In the genomic region with DNA sequence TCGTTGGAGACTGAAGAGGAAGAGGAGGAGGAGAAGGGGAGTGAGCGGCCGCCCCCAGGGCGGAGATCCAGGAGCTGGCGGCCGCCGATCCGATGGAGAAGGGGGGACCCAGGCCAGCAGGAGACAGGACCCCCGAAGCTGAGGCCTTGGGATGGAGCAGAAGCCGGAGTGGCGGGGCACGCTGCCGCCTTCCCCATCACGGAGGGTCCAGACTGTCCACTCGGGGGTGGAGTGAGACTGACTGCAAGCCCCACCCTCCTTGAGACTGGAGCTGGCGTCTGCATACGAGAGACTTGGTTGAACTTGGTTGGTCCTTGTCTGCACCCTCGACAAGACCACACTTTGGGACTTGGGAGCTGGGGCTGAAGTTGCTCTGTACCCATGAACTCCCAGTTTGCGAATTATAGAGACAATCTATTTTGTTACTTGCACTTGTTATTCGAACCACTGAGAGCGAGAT, we compare ENCODE assay signal across 8 cellular contexts. TPM values are rescaled to one million over a fixed set of nuclear protein-coding genes. Genes with fewer than 3 reads are reported as not detected.
DNase-seq lines count a peak whose midpoint lies in the region; ATAC-seq and TF ChIP-seq lines count a peak whose summit lies in the region.

No MANE protein-coding gene starts in this region.

- peak overlapping the region; percentile 76 for H3K27ac ChIP-seq in CD4-positive, alpha-beta memory T cell (ENCODE audit: low read depth, low read length)
- peak overlapping the region; percentile 83; the same call in 1 of the 2 replicates for H3K27ac ChIP-seq in MM.1S (ENCODE audit: low read length)

- peak overlapping the region; percentile 99 to 100 (median 100) for H3K4me3 Mint-ChIP-seq in CD4-positive, alpha-beta memory T cell
- H3K4me3 Mint-ChIP-seq in stimulated activated effector memory CD8-positive, alpha-beta T cell treated with anti-CD3 and anti-CD28 coated beads, Interleukin-12 subunit alpha, Interleukin-12 subunit beta, amount 100 ng/mL, for 72 hours, result peak overlapping the region; percentile 97

- peaks cover 0 to 23% (median 5%) of the 10 kb centered on the region in 8 donors for H3K9me3 Mint-ChIP-seq in CD4-positive, alpha-beta memory T cell
- H3K9me3 Mint-ChIP-seq in stimulated activated effector memory CD8-positive, alpha-beta T cell treated with anti-CD3 and anti-CD28 coated beads, Interleukin-12 subunit alpha, Interleukin-12 subunit beta, amount 100 ng/mL, for 72 hours, result no peaks in the 10 kb centered on the region

- no peaks in the 10 kb centered on the region for H3K36me3 ChIP-seq in CD4-positive, alpha-beta memory T cell (ENCODE audit: insufficient read depth, low read length)
- H3K36me3 ChIP-seq in MM.1S (replicated peaks; ENCODE audit: insufficient read depth, low read length), result 0 out of 2 replicates have a peak, but pooled peaks cover 2% of the 10 kb centered on the region

- H3K36me3 Mint-ChIP-seq in CD4-positive, alpha-beta memory T cell, result peaks cover 5 to 26% of the 10 kb centered on the region in 2 donors
- peaks cover 50% of the 10 kb centered on the region for H3K36me3 Mint-ChIP-seq in stimulated activated effector memory CD8-positive, alpha-beta T cell treated with anti-CD3 and anti-CD28 coated beads, Interleukin-12 subunit alpha, Interleukin-12 subunit beta, amount 100 ng/mL, for 72 hours

- H3K4me3 ChIP-seq in CD4-positive, alpha-beta memory T cell (ENCODE audit: low read length in 2 of 2), result peak overlapping the region; percentile 73 to 97
- H3K4me3 ChIP-seq in MM.1S (ENCODE audit: low read length) (peak overlapping the region; percentile 97), astrocyte of the spinal cord (ENCODE audit: low read depth, low read length) (peak overlapping the region; percentile 95)

- peaks cover 42% of the 10 kb centered on the region for H3K79me2 ChIP-seq in MM.1S (ENCODE audit: low read length)

- no peaks in the 10 kb centered on the region for H3K27me3 Mint-ChIP-seq in CD4-positive, alpha-beta memory T cell

- peaks cover 6 to 36% (median 14%) of the 10 kb centered on the region in 4 donors for H3K4me1 Mint-ChIP-seq in CD4-positive, alpha-beta memory T cell
- H3K4me1 Mint-ChIP-seq in stimulated activated effector memory CD8-positive, alpha-beta T cell treated with anti-CD3 and anti-CD28 coated beads, Interleukin-12 subunit alpha, Interleukin-12 subunit beta, amount 100 ng/mL, for 72 hours, result peaks cover 27% of the 10 kb centered on the region

- DNase-seq in CD4-positive, alpha-beta memory T cell, result peak in 3 of 5 donors; percentile 13 to 27 (median 22)
- DNase-seq in MM.1S (peak; percentile 56), astrocyte of the spinal cord (ENCODE audit: low read depth, low spot score) (peak; percentile 64), iris pigment epithelial cell (ENCODE audit: low read depth) (peak; percentile 62), DMS 273 treated with DMSO at 0.1 percent for 48 hours (lab: John Stamatoyannopoulos, UW) (no peak), NCI-H748 (lab: John Stamatoyannopoulos, UW; ENCODE audit: unreplicated experiment) (no peak)
- DNase-seq in stimulated activated effector memory CD8-positive, alpha-beta T cell treated with anti-CD3 and anti-CD28 coated beads, Interleukin-12 subunit alpha, Interleukin-12 subunit beta, amount 100 ng/mL, for 72 hours (ENCODE audit: low spot score in 2 of 2), result peak; percentile 26 to 77

- H2AFZ ChIP-seq in MM.1S (ENCODE audit: low read length), result no peak overlapping the region

- H3F3A ChIP-seq in MM.1S (ENCODE audit: insufficient read depth, low read length), result peaks cover 55% of the 10 kb centered on the region

- no peaks in the 10 kb centered on the region for H3K9me3 ChIP-seq in CD4-positive, alpha-beta memory T cell (ENCODE audit: control insufficient read depth in 1 of 2, low read length in 2 of 2)
- no peaks in the 10 kb centered on the region for H3K9me3 ChIP-seq in MM.1S (replicated peaks; ENCODE audit: insufficient read depth, low read length)

- peak overlapping the region; percentile 99 for H3K4me2 ChIP-seq in MM.1S (ENCODE audit: low read depth, low read length)

- H3K4me1 ChIP-seq in CD4-positive, alpha-beta memory T cell (ENCODE audit: insufficient read depth, low read length), result peaks cover 25% of the 10 kb centered on the region
- peaks cover 14% of the 10 kb centered on the region for H3K4me1 ChIP-seq in MM.1S (ENCODE audit: low read length)

- CTCF ChIA-PET in CD4-positive, alpha-beta memory T cell (lab: Charles Lee; ENCODE audit: partially characterized antibody), result interaction anchor here (0.7 to 6.8 kb wide), 14 partner anchors 9 to 159 kb away, joined by 3 to 123 read pairs (median 5); no protein-coding TSS in a partner anchor

- intact Hi-C loops in CD4-positive, alpha-beta memory T cell (cut with micrococcal nuclease), result loop anchor here (1.0 to 10.0 kb wide), 6 partner anchors 17 to 325 kb away; a partner anchor contains a TSS

- H4K20me1 ChIP-seq in MM.1S (ENCODE audit: insufficient read depth, low read length), result peaks cover 17% of the 10 kb centered on the region

- POLR2A ChIA-PET in CD4-positive, alpha-beta memory T cell (lab: Charles Lee; ENCODE audit: partially characterized antibody), result interaction anchor here (0.8 to 6.8 kb wide), 21 partner anchors 14 to 535 kb away, joined by 3 to 271 read pairs (median 45); a partner anchor contains a TSS

- no peak for ATAC-seq in stimulated activated effector memory CD8-positive, alpha-beta T cell treated with anti-CD3 and anti-CD28 coated beads, Interleukin-12 subunit alpha, Interleukin-12 subunit beta, amount 100 ng/mL, for 72 hours
- no peak for ATAC-seq in HG02973 (IDR thresholded peaks at IDR 0.05; ENCODE audit: unreplicated experiment)

- in situ Hi-C loops in astrocyte of the spinal cord (cut with HindIII; ENCODE audit: low sequenced_read_pairs), result no loop called here

- H3K27me3 ChIP-seq in CD4-positive, alpha-beta memory T cell (ENCODE audit: insufficient read depth, low read length), result no peaks in the 10 kb centered on the region
- no peaks in the 10 kb centered on the region for H3K27me3 ChIP-seq in MM.1S (replicated peaks; ENCODE audit: insufficient read depth, low read length)

- peak overlapping the region; percentile 88 for H3K9ac ChIP-seq in MM.1S (ENCODE audit: low read length)

- peak overlapping the region; percentile 92 to 98 (median 96) for H3K27ac Mint-ChIP-seq in CD4-positive, alpha-beta memory T cell
- peak overlapping the region; percentile 96 for H3K27ac Mint-ChIP-seq in stimulated activated effector memory CD8-positive, alpha-beta T cell treated with anti-CD3 and anti-CD28 coated beads, Interleukin-12 subunit alpha, Interleukin-12 subunit beta, amount 100 ng/mL, for 72 hours

- no peaks in the 10 kb centered on the region for H3K9me2 ChIP-seq in MM.1S (replicated peaks; ENCODE audit: insufficient read depth, low read length)

- TF ChIP-seq CTCF in MM.1S (IDR thresholded peaks at IDR 0.05; ENCODE audit: low read length) (no peak), astrocyte of the spinal cord (IDR thresholded peaks at IDR 0.05; ENCODE audit: low read depth, low read length) (no peak)

RNA-seq across cellular contexts. Expression of a gene that starts 1.8 kb away (rescaled TPM):
- total RNA-seq in CD4-positive, alpha-beta memory T cell, result 10 to 100 TPM; 88.2 to 88.3 TPM
- 10 to 100 TPM; 44.9 to 94.4 TPM for polyA plus RNA-seq in CD4-positive, alpha-beta memory T cell

RNA-seq across cellular contexts. Expression of a gene that starts 21.0 kb away (rescaled TPM):
- total RNA-seq in CD4-positive, alpha-beta memory T cell, result 10 to 100 TPM; 19.8 to 19.9 TPM
- polyA plus RNA-seq in CD4-positive, alpha-beta memory T cell, result 10 to 100 TPM in 1 of 2 donors, 1 to 10 TPM in 1; 3.8 to 10.8 TPM

RNA-seq across cellular contexts. Expression of a gene that starts 50.4 kb away (rescaled TPM):
- total RNA-seq in CD4-positive, alpha-beta memory T cell, result 10 to 100 TPM; 30.6 to 31.6 TPM
- polyA plus RNA-seq in CD4-positive, alpha-beta memory T cell, result 10 to 100 TPM; 65.9 to 76.4 TPM

Comparison
In these comparisons a context has a peak if more than half of its experiments do, and no peak if none do; other contexts are left out.
1. DNase-seq: peak in CD4-positive, alpha-beta memory T cell (3 of 5), MM.1S (single experiment), astrocyte of the spinal cord (single experiment), iris pigment epithelial cell (single experiment) and stimulated activated effector memory CD8-positive, alpha-beta T cell treated with anti-CD3 and anti-CD28 coated beads, Interleukin-12 subunit alpha, Interleukin-12 subunit beta, amount 100 ng/mL, for 72 hours (2 of 2); none in DMS 273 treated with DMSO at 0.1 percent for 48 hours (single experiment) and NCI-H748 (single experiment).
2. Peak in every context shown above with its lines, with median percentiles within 50 percentile points of each other: H3K4me3 ChIP-seq.